22 cellular contexts compared by ENCODE assay signal in the genomic region with DNA sequence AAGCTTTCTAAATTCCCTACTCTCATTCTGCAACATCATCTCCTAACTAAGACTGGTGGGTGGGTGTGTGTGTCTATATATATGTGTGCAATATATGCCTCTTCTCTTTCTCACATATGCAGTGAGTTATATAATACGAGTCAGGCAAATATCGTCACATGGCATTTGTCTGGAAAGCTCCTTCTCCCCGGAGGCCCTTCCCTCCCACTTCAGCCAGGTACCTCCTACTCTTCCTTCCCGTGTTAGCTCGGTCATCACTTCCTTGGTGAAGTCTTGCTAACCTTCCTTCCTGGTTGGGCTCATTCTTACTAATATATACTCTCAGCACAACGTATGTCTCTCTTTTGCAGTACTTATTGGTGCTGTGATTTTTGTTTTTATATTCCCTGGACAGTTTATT.
DNase-seq lines count a peak whose midpoint lies in the region; ATAC-seq and TF ChIP-seq lines count a peak whose summit lies in the region.
"Had no signal": no experiment of that assay in that cellular context is flagged by ENCODE, and none has a peak within 500 bp of the region (broad histone marks: within the 10 kb centered on the region; RNA-seq: fewer than 3 reads in every experiment).

No MANE protein-coding gene starts in this region.

- H3K9me3 ChIP-seq in suprapubic skin = no peaks in the 10 kb centered on the region
- H3K9me3 ChIP-seq: HAP-1 had no signal

- intact Hi-C loops in activated CD4-positive, alpha-beta T cell treated with anti-CD3 and anti-CD28 coated beads for 36 hours (cut with DNase I, micrococcal nuclease) = loop anchor here (5.0 to 10.0 kb wide), 4 partner anchors 56 to 119 kb away; no protein-coding TSS in a partner anchor

- no peak overlapping the region for H3K27ac Mint-ChIP-seq in activated CD4-positive, alpha-beta T cell treated with anti-CD3 and anti-CD28 coated beads for 36 hours
- H3K27ac Mint-ChIP-seq in activated T-helper 17 cell treated with anti-CD3 and anti-CD28 coated beads, Interleukin-2, amount 50 U/mL, for 72 hours = no peak overlapping the region
- H3K27ac Mint-ChIP-seq: B cell; CD4-positive, CD25-positive, alpha-beta regulatory T cell; HFFc6 had no signal

- no peaks in the 10 kb centered on the region for H3K9me3 Mint-ChIP-seq in activated CD4-positive, alpha-beta T cell treated with anti-CD3 and anti-CD28 coated beads for 36 hours (ENCODE audit: low read depth)
- peaks cover 4% of the 10 kb centered on the region for H3K9me3 Mint-ChIP-seq in activated T-helper 17 cell treated with anti-CD3 and anti-CD28 coated beads, Interleukin-2, amount 50 U/mL, for 72 hours
- H3K9me3 Mint-ChIP-seq: CD8-positive, alpha-beta memory T cell; HFFc6 had no signal

- no peak for TF ChIP-seq POLR2A in suprapubic skin (IDR thresholded peaks at IDR 0.05)

- H3K36me3 Mint-ChIP-seq in activated CD4-positive, alpha-beta T cell treated with anti-CD3 and anti-CD28 coated beads for 36 hours (ENCODE audit: low read depth) = no peaks in the 10 kb centered on the region
- no peaks in the 10 kb centered on the region for H3K36me3 Mint-ChIP-seq in activated T-helper 17 cell treated with anti-CD3 and anti-CD28 coated beads, Interleukin-2, amount 50 U/mL, for 72 hours (ENCODE audit: low read depth)
- H3K36me3 Mint-ChIP-seq: CD4-positive, CD25-positive, alpha-beta regulatory T cell had no signal

- no peaks in the 10 kb centered on the region for H3K27me3 Mint-ChIP-seq in activated CD4-positive, alpha-beta T cell treated with anti-CD3 and anti-CD28 coated beads for 36 hours
- H3K27me3 Mint-ChIP-seq in activated T-helper 17 cell treated with anti-CD3 and anti-CD28 coated beads, Interleukin-2, amount 50 U/mL, for 72 hours = no peaks in the 10 kb centered on the region
- H3K27me3 Mint-ChIP-seq: CD4-positive, CD25-positive, alpha-beta regulatory T cell had no signal

- 56% methylated on average over 6 of the region's 6 CpGs for WGBS in suprapubic skin

- H3K27ac ChIP-seq in suprapubic skin = no peak overlapping the region
- H3K27ac ChIP-seq: 22Rv1, BLaER1, C4-2B had no signal

- CTCF ChIA-PET in activated CD4-positive, alpha-beta T cell treated with anti-CD3 and anti-CD28 coated beads for 36 hours (lab: Charles Lee) = interaction anchor here (1.0 kb wide), 1 partner anchor 120 kb away, joined by 3 read pairs; no protein-coding TSS in a partner anchor

- H3K4me1 ChIP-seq in suprapubic skin = no peaks in the 10 kb centered on the region
- H3K4me1 ChIP-seq: HAP-1 had no signal

- ATAC-seq in activated CD4-positive, alpha-beta T cell treated with anti-CD3 and anti-CD28 coated beads for 36 hours = peak; percentile 13
- peak; percentile 57 for ATAC-seq in activated T-helper 17 cell treated with anti-CD3 and anti-CD28 coated beads, Interleukin-2, amount 50 U/mL, for 72 hours (replicated peaks)
- ATAC-seq in esophagus mucosa = peak; percentile 31
- ATAC-seq: GM12878 had no signal

- H3K4me1 Mint-ChIP-seq in activated CD4-positive, alpha-beta T cell treated with anti-CD3 and anti-CD28 coated beads for 36 hours = peaks cover 38% of the 10 kb centered on the region
- peaks cover 28% of the 10 kb centered on the region for H3K4me1 Mint-ChIP-seq in activated T-helper 17 cell treated with anti-CD3 and anti-CD28 coated beads, Interleukin-2, amount 50 U/mL, for 72 hours
- H3K4me1 Mint-ChIP-seq: B cell had no signal

- no peaks in the 10 kb centered on the region for H3K36me3 ChIP-seq in suprapubic skin
- H3K36me3 ChIP-seq: BLaER1, HAP-1 had no signal

- POLR2A ChIA-PET in activated CD4-positive, alpha-beta T cell treated with anti-CD3 and anti-CD28 coated beads for 36 hours (lab: Charles Lee) = no interaction called here

- no peak overlapping the region for H3K4me3 Mint-ChIP-seq in activated CD4-positive, alpha-beta T cell treated with anti-CD3 and anti-CD28 coated beads for 36 hours
- no peak overlapping the region for H3K4me3 Mint-ChIP-seq in activated T-helper 17 cell treated with anti-CD3 and anti-CD28 coated beads, Interleukin-2, amount 50 U/mL, for 72 hours
- H3K4me3 Mint-ChIP-seq: B cell; CD4-positive, CD25-positive, alpha-beta regulatory T cell; HFFc6 had no signal

- peaks cover 4% of the 10 kb centered on the region for H3K27me3 ChIP-seq in suprapubic skin
- H3K27me3 ChIP-seq: BLaER1 had no signal

- no peak for TF ChIP-seq CTCF in suprapubic skin (IDR thresholded peaks at IDR 0.05)

- no peak for DNase-seq in activated CD4-positive, alpha-beta T cell treated with anti-CD3 and anti-CD28 coated beads for 36 hours
- no peak for DNase-seq in activated CD4-positive, alpha-beta T cell treated with anti-CD3 and anti-CD28 coated beads, Interleukin-2, amount 50 U/mL, for 48 hours
- DNase-seq in NCI-H226 (peak; percentile 10), kidney glomerular epithelial cell (lab: John Stamatoyannopoulos, UW) (no peak), suprapubic skin (ENCODE audit: low spot score in 2 of 2) (no peak), middle frontal gyrus (ENCODE audit: extremely low spot score, low spot score) (no peak)
- DNase-seq: CD4-positive, CD25-positive, alpha-beta regulatory T cell; CD8-positive, alpha-beta memory T cell; DMS 273 treated with DMSO at 0.1 percent for 48 hours; DMS79; EL; GDM1; GOT3; HFFc6 had no signal

- TF ChIP-seq EP300 in suprapubic skin (IDR thresholded peaks at IDR 0.05) = no peak

- no peak overlapping the region for H3K4me3 ChIP-seq in suprapubic skin
- H3K4me3 ChIP-seq: BLaER1, GM12878, HAP-1 had no signal
